15 cellular contexts compared by ENCODE assay signal in the genomic region with DNA sequence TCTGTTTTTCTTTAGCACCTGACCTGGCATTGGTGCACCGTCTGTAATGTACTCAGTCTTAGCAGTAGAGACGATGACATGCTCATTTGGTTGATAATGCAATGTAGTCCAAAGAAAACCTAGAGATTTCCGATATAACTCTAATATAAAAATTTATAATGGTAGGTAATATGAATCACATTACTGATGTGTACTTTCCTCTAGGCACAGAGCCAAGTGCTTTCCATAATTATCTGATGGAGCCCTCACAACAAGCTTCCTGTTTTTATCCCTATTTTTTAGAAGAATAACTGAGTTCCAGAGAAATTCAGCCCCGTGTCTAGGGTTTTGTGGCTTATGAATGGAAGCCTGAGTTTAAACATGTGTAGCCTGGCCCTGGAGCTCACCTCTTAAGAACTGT.
"Had no signal": no experiment of that assay in that cellular context is flagged by ENCODE, and none has a peak within 500 bp of the region (broad histone marks: within the 10 kb centered on the region; RNA-seq: fewer than 3 reads in every experiment).

No MANE protein-coding gene starts in this region.

- H3K9me3 ChIP-seq: tibial nerve, uterus had no signal

- H3K36me3 ChIP-seq: uterus had no signal

- DNase-seq: activated CD4-positive, alpha-beta T cell treated with anti-CD3 and anti-CD28 coated beads, Interleukin-2, amount 10 ng/mL, durations not matched to agents 7 days and 5 days; activated CD4-positive, CD25-positive, alpha-beta regulatory T cell; activated CD8-positive, alpha-beta memory T cell treated with anti-CD3 and anti-CD28 coated beads for 24 hours; activated naive CD8-positive, alpha-beta T cell treated with anti-CD3 and anti-CD28 coated beads for 36 hours; cortex of kidney; effector memory CD8-positive, alpha-beta T cell; left ventricle myocardium superior; mesendoderm; retina; stimulated activated CD4-positive, alpha-beta T cell treated with anti-CD3 and anti-CD28 coated beads, Interleukin-4, amount 100 ng/mL, for 1 hour; stimulated activated naive CD4-positive, alpha-beta T cell; uterus had no signal

- ATAC-seq: effector memory CD8-positive, alpha-beta T cell; left ventricle myocardium superior; natural killer cell treated with Interleukin-12 subunit alpha and Interleukin-12 subunit beta and Interleukin-15 and Interleukin-18, amount 100 ng/mL, for 72 hours had no signal

- H3K27me3 ChIP-seq: tibial nerve, uterus had no signal

- H3K4me3 ChIP-seq: tibial nerve, uterus had no signal

- H3K4me1 ChIP-seq: uterus had no signal

- H3K27ac ChIP-seq: tibial nerve, uterus had no signal

- FAIRE-seq: TTC549 had no signal
